In genomic region chr2:142973822-142974207, GRCh38 we compare ENCODE assay signal across 13 cellular contexts.
DNase-seq lines count a peak whose midpoint lies in the region; ATAC-seq and TF ChIP-seq lines count a peak whose summit lies in the region.
"Had no signal": no experiment of that assay in that cellular context is flagged by ENCODE, and none has a peak within 500 bp of the region (broad histone marks: within the 10 kb centered on the region; RNA-seq: fewer than 3 reads in every experiment).

No MANE protein-coding gene starts in this region.

- H3K4me3 ChIP-seq in mammary epithelial cell (replicated peaks in 1 of 3; ENCODE audit: insufficient read depth in 1 of 3, low read depth in 2 of 3, low read length in 3 of 3), result peak overlapping the region in 1 of 3 experiments; percentile 9
- H3K4me3 ChIP-seq in neural progenitor cell, result no peak overlapping the region

- no peak for TF ChIP-seq CTCF in mammary epithelial cell (conservative IDR thresholded peaks at IDR 0.05 in 1 of 2, IDR thresholded peaks at IDR 0.05 in 1 of 2; ENCODE audit: extremely low read depth in 1 of 2, insufficient read depth in 1 of 2, low read depth in 1 of 2, low read length in 2 of 2)
- no peak for TF ChIP-seq CTCF in neural progenitor cell (IDR thresholded peaks at IDR 0.05)

- no peak overlapping the region for H3K27ac Mint-ChIP-seq in neural progenitor cell
- H3K27ac Mint-ChIP-seq: T-helper 2 cell treated with Interferon-gamma antibody and Interleukin-4, amounts not matched to agents 5 μg/mL and 100 μg/mL, for 36 hours had no signal

- ATAC-seq in GM19023 (IDR thresholded peaks at IDR 0.05; ENCODE audit: unreplicated experiment) (peak; percentile 12), HG03571 (IDR thresholded peaks at IDR 0.05; ENCODE audit: unreplicated experiment) (peak; percentile 17), GM18502 (IDR thresholded peaks at IDR 0.05; ENCODE audit: poor library complexity, unreplicated experiment) (no peak)
- ATAC-seq: left ventricle myocardium superior had no signal

- CTCF ChIA-PET in mammary epithelial cell (lab: Charles Lee; ENCODE audit: low non-redundant PET), result interaction anchor here (0.6 kb wide), 1 partner anchor 96 kb away, joined by 4 read pairs; the partner anchor contains the start of gene KYNU

- dilution Hi-C loops in mammary epithelial cell (cut with HindIII; ENCODE audit: low sequenced_read_pairs), result no loop called here

- H3K36me3 Mint-ChIP-seq in neural progenitor cell, result no peaks in the 10 kb centered on the region

- H3K27me3 ChIP-seq in mammary epithelial cell (ENCODE audit: insufficient read depth, low read length) (no peaks in the 10 kb centered on the region), neural progenitor cell (no peaks in the 10 kb centered on the region)
- H3K27me3 ChIP-seq: BE2C had no signal

- H3K9me3 ChIP-seq in mammary epithelial cell (replicated peaks; ENCODE audit: insufficient read depth, low read length) (no peaks in the 10 kb centered on the region), neural progenitor cell (ENCODE audit: low read depth) (no peaks in the 10 kb centered on the region)
- H3K9me3 ChIP-seq: BE2C had no signal

- no peaks in the 10 kb centered on the region for H3F3A ChIP-seq in neural progenitor cell (ENCODE audit: low read depth)

- H3K27ac ChIP-seq in mammary epithelial cell (ENCODE audit: insufficient read depth, low read depth, low read length), result peak overlapping the region; percentile 98
- no peak overlapping the region for H3K27ac ChIP-seq in neural progenitor cell

- in situ Hi-C loops in mammary epithelial cell (cut with MboI; ENCODE audit: low sequenced_read_pairs in 2 of 2), result no loop called here

- H3K27me3 Mint-ChIP-seq in neural progenitor cell (ENCODE audit: insufficient read depth, low read depth), result no peaks in the 10 kb centered on the region

- H3K4me1 Mint-ChIP-seq in neural progenitor cell, result peaks cover 8% of the 10 kb centered on the region

- H3K4me3 Mint-ChIP-seq in neural progenitor cell, result no peak overlapping the region
- H3K4me3 Mint-ChIP-seq: T-helper 2 cell treated with Interferon-gamma antibody and Interleukin-4, amounts not matched to agents 5 μg/mL and 100 μg/mL, for 36 hours had no signal

- H2AFZ ChIP-seq in mammary epithelial cell (ENCODE audit: low read depth, low read length) (peak overlapping the region; percentile 23), neural progenitor cell (replicated peaks) (peak overlapping the region; percentile 45)

- intact Hi-C loops in mammary epithelial cell (cut with micrococcal nuclease), result no loop called here

- WGBS in mammary epithelial cell (ENCODE audit: low coverage, missing lambda C conversion rate), result 4% methylated on average over 3 of the region's 4 CpGs

- DNase-seq in mammary epithelial cell (peak; percentile 89), neural progenitor cell (ENCODE audit: low spot score) (no peak), GM19238 (ENCODE audit: insufficient read length, low spot score) (no peak)
- DNase-seq in activated T-cell treated with anti-CD3 and anti-CD28 coated beads, Interleukin-2, amount 50 U/mL, for 1 hour, result no peak
- DNase-seq in stimulated activated CD8-positive, alpha-beta memory T cell treated with anti-CD3 and anti-CD28 coated beads, Interleukin-4, amount 100 ng/mL, for 48 hours, result no peak
- DNase-seq: BE2C, left ventricle myocardium superior, NCI-H2107, nucleus accumbens had no signal

- H3K4me1 ChIP-seq in mammary epithelial cell (ENCODE audit: insufficient read depth, low read length), result peaks cover 47% of the 10 kb centered on the region
- no peaks in the 10 kb centered on the region for H3K4me1 ChIP-seq in neural progenitor cell
- H3K4me1 ChIP-seq: BE2C had no signal

- H3K36me3 ChIP-seq in mammary epithelial cell (ENCODE audit: insufficient read depth, low read length) (no peaks in the 10 kb centered on the region), neural progenitor cell (no peaks in the 10 kb centered on the region)
- H3K36me3 ChIP-seq: BE2C had no signal

- H4K20me1 ChIP-seq in mammary epithelial cell (ENCODE audit: insufficient read depth, low read length) (no peaks in the 10 kb centered on the region), neural progenitor cell (ENCODE audit: low read depth) (no peaks in the 10 kb centered on the region)

- peak overlapping the region; percentile 83 for H3K9ac ChIP-seq in mammary epithelial cell (ENCODE audit: insufficient read depth, low read length)
- H3K9ac ChIP-seq in neural progenitor cell, result no peak overlapping the region

- TSS peak; percentile 19 for BruUV-seq in mammary epithelial cell (replicated peaks; lab: Mats Ljungman, UMichigan)

- H3K4me2 ChIP-seq in mammary epithelial cell (ENCODE audit: insufficient read depth, low read depth, low read length) (peak overlapping the region; percentile 48), neural progenitor cell (no peak overlapping the region)

- H3K9me3 Mint-ChIP-seq in neural progenitor cell, result no peaks in the 10 kb centered on the region
- H3K9me3 Mint-ChIP-seq: T-helper 2 cell treated with Interferon-gamma antibody and Interleukin-4, amounts not matched to agents 5 μg/mL and 100 μg/mL, for 36 hours had no signal

- H3K79me2 ChIP-seq in mammary epithelial cell (ENCODE audit: insufficient read depth, low read length), result no peaks in the 10 kb centered on the region
- H3K79me2 ChIP-seq in neural progenitor cell (ENCODE audit: low read depth), result no peaks in the 10 kb centered on the region
